ENCODE assay signal across 8 cellular contexts in the genomic region with DNA sequence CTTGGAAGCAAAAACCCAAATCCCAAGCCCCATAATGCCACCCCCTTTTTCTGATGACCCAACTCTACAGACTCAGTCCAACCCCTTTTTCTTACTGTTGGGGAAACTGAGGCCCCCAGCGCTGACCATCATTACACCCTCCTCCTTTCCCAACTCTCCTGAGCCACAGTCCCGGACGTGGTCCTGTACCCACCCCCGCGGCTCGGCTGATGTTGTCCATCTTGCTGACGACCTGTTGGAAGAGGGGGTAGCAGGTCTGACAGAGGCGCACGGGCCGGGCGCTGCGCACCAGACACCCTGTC. TPM values are rescaled to one million over a fixed set of nuclear protein-coding genes. Genes with fewer than 3 reads are reported as not detected.
DNase-seq lines count a peak whose midpoint lies in the region; ATAC-seq and TF ChIP-seq lines count a peak whose summit lies in the region.

No MANE protein-coding gene starts in this region.

- no peak for TF ChIP-seq CTCF in gastroesophageal sphincter (IDR thresholded peaks at IDR 0.05)

- H3K9me3 ChIP-seq in gastroesophageal sphincter = no peaks in the 10 kb centered on the region

- TF ChIP-seq POLR2A in gastroesophageal sphincter (IDR thresholded peaks at IDR 0.05) = no peak

- H3K9ac ChIP-seq in rectal smooth muscle tissue (ENCODE audit: low read length) = peak overlapping the region; percentile 72

- CTCF ChIA-PET in T-cell (lab: Charles Lee) = interaction anchor here in 1 of 2 donors (0.6 kb wide), 1 partner anchor 1619 kb away, joined by 3 read pairs; no protein-coding TSS in a partner anchor

- H3K27me3 ChIP-seq in gastroesophageal sphincter (no peaks in the 10 kb centered on the region), rectal smooth muscle tissue (ENCODE audit: control insufficient read depth, insufficient read depth, low read length) (no peaks in the 10 kb centered on the region)

- no peaks in the 10 kb centered on the region for H3K9me3 Mint-ChIP-seq in T-cell

- ATAC-seq in GM18511 (IDR thresholded peaks at IDR 0.05; ENCODE audit: unreplicated experiment) = peak; percentile 58
- ATAC-seq in HG02840 (IDR thresholded peaks at IDR 0.05; ENCODE audit: low FRiP score, unreplicated experiment) = peak; percentile 45
- peak in 2 of 4 experiments; percentile 31 to 38 for ATAC-seq in T-cell (replicated peaks in 1 of 4)
- ATAC-seq in gastroesophageal sphincter = no peak

- no peak for TF ChIP-seq EP300 in gastroesophageal sphincter (IDR thresholded peaks at IDR 0.05)

- 5% methylated on average over 6 of the region's 12 CpGs; no CpG with 5 or more reads in 1 of the 2 donors for WGBS in gastroesophageal sphincter (ENCODE audit: low coverage in 1 of 2), 2 donors

- peak overlapping the region; percentile 52 to 73 for H3K27ac Mint-ChIP-seq in T-cell

- peak overlapping the region; percentile 79 to 87 (median 86) for H3K4me3 Mint-ChIP-seq in T-cell

- peaks cover 0 to 26% (median 4%) of the 10 kb centered on the region in 3 donors for H3K4me1 ChIP-seq in gastroesophageal sphincter
- no peaks in the 10 kb centered on the region for H3K4me1 ChIP-seq in rectal smooth muscle tissue (ENCODE audit: control insufficient read depth, insufficient read depth, low read length)

- DNase-seq in T-cell (peak in 1 of 34 experiments; percentile 17), SHP77 treated with DMSO at 0.1 percent for 48 hours (lab: John Stamatoyannopoulos, UW) (no peak), putamen (ENCODE audit: low spot score) (no peak), A172 (ENCODE audit: low spot score) (no peak)

- H3K4me1 Mint-ChIP-seq in T-cell = peaks cover 11 to 38% (median 20%) of the 10 kb centered on the region in 3 donors

- POLR2A ChIA-PET in T-cell (lab: Charles Lee) = no interaction called here

- no peaks in the 10 kb centered on the region for H3K36me3 ChIP-seq in gastroesophageal sphincter
- H3K36me3 ChIP-seq in rectal smooth muscle tissue (ENCODE audit: control insufficient read depth, insufficient read depth, low read length) = no peaks in the 10 kb centered on the region

- H3K27me3 Mint-ChIP-seq in T-cell = no peaks in the 10 kb centered on the region

- H3K27ac ChIP-seq in gastroesophageal sphincter (peak overlapping the region; percentile 76 to 92 (median 84)), rectal smooth muscle tissue (ENCODE audit: low read depth, low read length) (peak overlapping the region; percentile 59)

- no peaks in the 10 kb centered on the region for H3K36me3 Mint-ChIP-seq in T-cell

- H3K4me3 ChIP-seq in gastroesophageal sphincter (peak overlapping the region; percentile 71 to 95), rectal smooth muscle tissue (ENCODE audit: low read length) (peak overlapping the region; percentile 89)

RNA-seq across cellular contexts. Expression of gene OSTM1, which starts 0.5 kb away (rescaled TPM):
- total RNA-seq in T-cell (10 to 100 TPM; 27.2 to 43.7 (median 39.7) TPM), gastroesophageal sphincter (10 to 100 TPM; 44.6 to 78.1 (median 55.5) TPM)
- total RNA-seq in A172 (2014; rRNA removed; shearing (Covaris generic)) = 66.4 and 70.3 TPM in 2 replicates
